ENCODE assay signal across 8 cellular contexts in the genomic region with DNA sequence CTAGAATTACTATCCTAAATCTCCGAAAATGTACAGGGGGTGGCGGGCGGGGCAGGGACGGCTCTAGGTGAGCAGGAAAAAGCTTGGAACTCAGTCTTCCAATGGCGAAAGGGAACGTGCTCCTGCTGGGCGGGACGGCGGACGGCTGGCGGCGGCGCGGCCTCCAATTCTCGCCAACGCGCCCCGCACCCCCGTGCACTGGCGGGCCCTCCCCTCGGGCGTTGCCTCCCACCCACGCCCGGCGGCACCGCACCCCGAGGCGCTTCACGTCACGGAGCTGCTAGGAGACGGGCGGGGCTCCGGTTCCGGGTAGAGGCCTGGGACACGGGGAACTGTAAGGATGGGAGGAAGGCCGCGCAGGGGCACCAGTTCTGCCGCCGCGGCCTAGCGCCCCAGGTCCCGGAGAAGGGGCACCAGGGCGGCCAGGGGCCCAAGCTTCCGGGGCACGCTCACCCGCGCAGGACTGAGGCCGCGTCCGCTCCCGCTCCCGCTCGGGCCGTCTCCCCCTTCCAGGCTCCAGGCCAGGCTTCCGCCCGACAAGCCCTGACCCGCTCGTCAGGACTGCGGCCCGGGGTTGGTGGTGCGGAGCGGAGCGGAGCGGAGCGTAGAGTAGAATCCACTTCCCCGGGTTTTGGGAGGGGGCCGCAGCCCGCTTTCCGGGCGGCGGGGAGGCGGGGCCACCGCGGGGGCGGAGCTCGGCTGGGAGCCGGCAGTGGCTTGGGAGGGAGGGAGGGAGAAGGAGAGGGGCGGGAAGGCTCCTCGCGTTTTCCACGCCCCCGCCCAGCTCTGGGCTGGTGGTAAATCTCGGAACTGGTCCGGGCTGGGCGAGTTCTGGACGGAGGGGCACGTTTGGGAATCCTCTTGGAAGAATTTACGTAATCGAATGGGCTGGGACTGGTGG. TPM values are rescaled to one million over a fixed set of nuclear protein-coding genes. Genes with fewer than 3 reads are reported as not detected.
DNase-seq lines count a peak whose midpoint lies in the region; ATAC-seq, FAIRE-seq and TF ChIP-seq lines count a peak whose summit lies in the region.

A gene (minus strand): TSS at position 594 of the 901 bp plus-strand sequence. CDS start 3,167 bp downstream, outside the sequence.

- CTCF ChIA-PET in OCI-LY7 (lab: Charles Lee; ENCODE audit: unreplicated experiment), result interaction anchor here (0.6 kb wide), 3 partner anchors 150 to 722 kb away, joined by 4 to 8 read pairs (median 7); no protein-coding TSS in a partner anchor

- H3K27ac ChIP-seq in OCI-LY7 (ENCODE audit: low read depth, low read length, poor library complexity, severe bottlenecking), result peak within 1 kb of the TSS; percentile 70

- peak within 1 kb of the TSS; percentile 86 for H2AFZ ChIP-seq in OCI-LY7 (ENCODE audit: low read length)

- BruUV-seq in OCI-LY7 (replicated peaks; lab: Mats Ljungman, UMichigan), result no TSS peak

- H3K27me3 ChIP-seq in mononuclear cell (ENCODE audit: insufficient read depth, low read length), result no peaks in the 10 kb centered on the region

- H3K4me2 ChIP-seq in OCI-LY7 (ENCODE audit: low read length), result peak within 1 kb of the TSS; percentile 99

- POLR2A ChIA-PET in OCI-LY7 (lab: Charles Lee), result interaction anchor here (0.5 to 4.1 kb wide), 27 partner anchors 9 to 838 kb away, joined by 3 to 27 read pairs (median 4); a partner anchor contains a TSS

- peaks cover 23% of the 10 kb centered on the region; the same call in 1 of the 2 replicates for H3K79me2 ChIP-seq in OCI-LY7 (ENCODE audit: insufficient read depth, low read depth, low read length)

- H3K9me2 ChIP-seq in OCI-LY7 (ENCODE audit: insufficient read depth, low read length), result no peaks in the 10 kb centered on the region

- peaks cover 9% of the 10 kb centered on the region; the same call in 1 of the 2 replicates for H3K36me3 ChIP-seq in OCI-LY7 (ENCODE audit: insufficient read depth, low read length)

- H4K20me1 ChIP-seq in OCI-LY7 (ENCODE audit: insufficient read depth, low read length), result no peaks in the 10 kb centered on the region

- no peak for TF ChIP-seq CTCF in D721Med (IDR thresholded peaks at IDR 0.05; ENCODE audit: insufficient read depth, missing control alignments)
- TF ChIP-seq CTCF in OCI-LY7 (conservative IDR thresholded peaks at IDR 0.05; ENCODE audit: low read length), result no peak

- peak; percentile 88 for ATAC-seq in GM21526 (IDR thresholded peaks at IDR 0.05; ENCODE audit: low FRiP score, unreplicated experiment)

- no peak for FAIRE-seq in D721Med (lab: Jason Lieb, UNC)

- peak; percentile 86 for DNase-seq in D721Med (ENCODE audit: insufficient read length, low spot score)
- peak; percentile 87 for DNase-seq in HuH-7.5 (ENCODE audit: low spot score)
- DNase-seq in OCI-LY7 (ENCODE audit: low spot score), result peak; percentile 92
- DNase-seq in activated T-cell treated with anti-CD3 and anti-CD28 coated beads for 1 hour (ENCODE audit: low read depth), result peak; percentile 75
- peak; percentile 94 for DNase-seq in epidermal melanocyte (ENCODE audit: insufficient read length, low spot score)
- peak; percentile 72 to 76 for DNase-seq in stimulated activated CD8-positive, alpha-beta memory T cell treated with anti-CD3 and anti-CD28 coated beads, Interleukin-4, amount 100 ng/mL, for 1 hour (ENCODE audit: low read depth in 2 of 2, low spot score in 1 of 2)

- intact Hi-C loops in OCI-LY7 (cut with micrococcal nuclease; ENCODE audit: unreplicated experiment), result loop anchor here (1.0 to 5.0 kb wide), 3 partner anchors 49 to 353 kb away; a partner anchor contains a TSS

- H3K4me3 ChIP-seq in OCI-LY7 (ENCODE audit: low read depth, low read length, poor library complexity, severe bottlenecking) (peak within 1 kb of the TSS; percentile 78), mononuclear cell (ENCODE audit: low read length) (peak within 1 kb of the TSS; percentile 94)

- H3K4me1 ChIP-seq in OCI-LY7 (ENCODE audit: insufficient read depth, low read length, poor library complexity, severe bottlenecking) (peaks cover 16% of the 10 kb centered on the region), mononuclear cell (ENCODE audit: insufficient read depth, low read length) (peaks cover 24% of the 10 kb centered on the region)

- H3K9me3 ChIP-seq in OCI-LY7 (ENCODE audit: low read length) (no peaks in the 10 kb centered on the region), mononuclear cell (ENCODE audit: low read depth, low read length) (no peaks in the 10 kb centered on the region)

RNA-seq across cellular contexts. Expression of the gene that starts here (rescaled TPM):
- total RNA-seq in OCI-LY7 (2014; rRNA removed; shearing (Covaris generic)), result 22.4 and 28.7 TPM in 2 replicates
- total RNA-seq in OCI-LY7 (2022) (24.6 and 25.4 TPM in 2 replicates), mononuclear cell (16.7 TPM)

Comparison
In these comparisons a context has a peak if more than half of its experiments do, and no peak if none do; other contexts are left out.
1. Peak in every context shown above with its lines: DNase-seq, ATAC-seq, H3K4me3 ChIP-seq and H3K27ac ChIP-seq.